Comparison of ENCODE assay signal across 13 cellular contexts in genomic region chr6:40276176-40276575, GRCh38.
"Had no signal": no experiment of that assay in that cellular context is flagged by ENCODE, and none has a peak within 500 bp of the region (broad histone marks: within the 10 kb centered on the region; RNA-seq: fewer than 3 reads in every experiment).

No MANE protein-coding gene starts in this region.

- DNase-seq: activated CD4-positive, alpha-beta T cell treated with anti-CD3 and anti-CD28 coated beads, Interleukin-2, amount 50 U/mL, for 4 hours; activated CD4-positive, CD25-positive, alpha-beta regulatory T cell treated with anti-CD3 and anti-CD28 coated beads, Interleukin-2, amount 50 U/mL, for 72 hours; activated effector memory CD4-positive, alpha-beta T cell treated with Interleukin-2 at 50 U/mL for 16 hours; activated T-cell treated with anti-CD3 and anti-CD28 coated beads, Interleukin-2, amount 50 U/mL, for 24 hours; amniotic stem cell; brain microvascular endothelial cell; cerebellar nuclear complex; endodermal cell; immature natural killer cell; left ventricle myocardium inferior; nephron progenitor cell; thyroid gland had no signal

- H3K4me1 ChIP-seq: left ventricle myocardium inferior, thyroid gland, vagina had no signal

- H3K9me3 ChIP-seq: left ventricle myocardium inferior, thyroid gland, vagina had no signal

- H3K27ac ChIP-seq: brain microvascular endothelial cell, left ventricle myocardium inferior, thyroid gland, vagina had no signal

- H3K4me3 ChIP-seq: left ventricle myocardium inferior, thyroid gland, vagina had no signal

- H3K27me3 ChIP-seq: brain microvascular endothelial cell, thyroid gland, vagina had no signal

- H3K36me3 ChIP-seq: brain microvascular endothelial cell, left ventricle myocardium inferior, thyroid gland, vagina had no signal
